In genomic region chr4:127964426-127965061, GRCh38 we compare ENCODE assay signal across 8 cellular contexts. TPM values are rescaled to one million over a fixed set of nuclear protein-coding genes. Genes with fewer than 3 reads are reported as not detected.
DNase-seq lines count a peak whose midpoint lies in the region; ATAC-seq, FAIRE-seq and TF ChIP-seq lines count a peak whose summit lies in the region.
"Not testable (repeated sequence)": the region's sequence is repeated elsewhere in the genome, so short reads cannot be mapped to it uniquely, and the experiment has no call there.

No MANE protein-coding gene starts in this region.

- POLR2A ChIA-PET in GM12878 (lab: Charles Lee) = interaction anchor here (0.8 to 3.9 kb wide), 9 partner anchors 14 to 183 kb away, joined by 3 to 25 read pairs (median 3); partner anchors contain the start of genes HSPA4L, LARP1B and PLK4

- peak overlapping the region; percentile 44; the same call in 1 of the 2 replicates for H3K4me2 ChIP-seq in GM12878 (ENCODE audit: control insufficient read depth, insufficient read depth)

- not testable (repeated sequence) for TF ChIP-seq EP300 in GM12878 (IDR thresholded peaks at IDR 0.05; ENCODE audit: borderline replicate concordance in 1 of 2, control insufficient read depth in 1 of 2, low read depth in 2 of 2, low read length in 2 of 2)

- H3K9ac ChIP-seq in GM12878 (ENCODE audit: control insufficient read depth, insufficient read depth, low read length) = peak overlapping the region; percentile 96

- peak overlapping the region; percentile 97 for H3K4me3 ChIP-seq in H7 (ENCODE audit: insufficient read depth, low read depth, low read length)
- H3K4me3 ChIP-seq in GM12878 = peak overlapping the region; percentile 68
- H3K4me3 ChIP-seq in left ventricle myocardium inferior = peak overlapping the region; percentile 72
- H3K4me3 ChIP-seq in thoracic aorta = peak overlapping the region; percentile 91

- not testable (repeated sequence) for H4K20me1 ChIP-seq in GM12878 (ENCODE audit: control insufficient read depth, insufficient read depth)

- in situ Hi-C loops in GM12878 (cut with MboI) = not testable (repeated sequence)

- DNase-seq in H7; GM12878 (ENCODE audit: low read depth, low spot score); left ventricle myocardium inferior; omental fat pad (ENCODE audit: low spot score); thoracic aorta (ENCODE audit: low spot score): not testable (repeated sequence)
- DNase-seq in T-helper 1 cell = peak in 4 of 5 donors; percentile 7 to 18 (median 12)

- intact Hi-C loops in GM12878 (cut with micrococcal nuclease; ENCODE audit: unreplicated experiment) = loop anchor here (2.0 to 10.0 kb wide), 5 partner anchors 84 to 848 kb away; partner anchors contain the start of genes HSPA4L, LARP1B, PGRMC2 and PLK4
- intact Hi-C loops in left ventricle myocardium inferior (cut with micrococcal nuclease) = not testable (repeated sequence)

- SMC1A ChIA-PET in GM12878 (lab: Charles Lee; ENCODE audit: uncharacterized antibody, unreplicated experiment) = interaction anchor here (1.0 to 2.0 kb wide), 12 partner anchors 7 to 186 kb away, joined by 3 to 12 read pairs (median 4); partner anchors contain the start of gene PLK4

- RAD21 ChIA-PET in GM12878 (lab: Charles Lee; ENCODE audit: unreplicated experiment) = interaction anchor here (0.6 to 2.0 kb wide), 12 partner anchors 30 to 182 kb away, joined by 3 to 11 read pairs (median 4); partner anchors contain the start of genes HSPA4L and PLK4

- not testable (repeated sequence) for TF ChIP-seq POLR2A in GM12878 (IDR thresholded peaks at IDR 0.05; ENCODE audit: low read depth, low read length)

- ATAC-seq in GM18499 (IDR thresholded peaks at IDR 0.05; ENCODE audit: insufficient read depth, unreplicated experiment) (peak; percentile 6), HG03571 (IDR thresholded peaks at IDR 0.05; ENCODE audit: unreplicated experiment) (peak; percentile 27), GM12878 (peak; percentile 27), omental fat pad (ENCODE audit: low FRiP score) (peak; percentile 7), thoracic aorta (ENCODE audit: insufficient number of reproducible peaks, low FRiP score, low read depth) (peak; percentile 16)

- BruUV-seq in GM12878 (replicated peaks; lab: Mats Ljungman, UMichigan) = TSS peak; percentile 74

- not testable (repeated sequence) for FAIRE-seq in GM12878 (lab: Jason Lieb, UNC)

- 1% methylated on average over 39 of the region's 41 CpGs for WGBS in GM12878 (ENCODE audit: insufficient coverage, insufficient replicate concordance, low lambda C conversion rate, missing lambda C conversion rate)

- H3K79me2 ChIP-seq in GM12878 (ENCODE audit: control insufficient read depth, insufficient read depth, low read length) = peaks cover 60% of the 10 kb centered on the region

- H3K27me3 ChIP-seq in H7 (ENCODE audit: control insufficient read depth, insufficient read depth, low read length); GM12878 (replicated peaks in 1 of 2; ENCODE audit: control insufficient read depth in 2 of 2, insufficient read depth in 2 of 2, low read length in 1 of 2); left ventricle myocardium inferior (ENCODE audit: low read depth); thoracic aorta (replicated peaks; ENCODE audit: insufficient read depth): not testable (repeated sequence)

- H3K27ac ChIP-seq in GM12878 (ENCODE audit: control insufficient read depth, insufficient read depth) (peak overlapping the region; percentile 89), left ventricle myocardium inferior (replicated peaks) (peak overlapping the region; percentile 94), thoracic aorta (peak overlapping the region; percentile 93)

- not testable (repeated sequence) for TF ChIP-seq RAD21 in GM12878 (IDR thresholded peaks at IDR 0.05; ENCODE audit: insufficient read depth, low read depth, low read length)

- not testable (repeated sequence) for TF ChIP-seq CTCF in GM12878 (IDR thresholded peaks at IDR 0.05 in 2 of 3, conservative IDR thresholded peaks at IDR 0.05 in 1 of 3; ENCODE audit: control insufficient read depth in 2 of 3, extremely low read depth in 1 of 3, insufficient read depth in 1 of 3, low read depth in 3 of 3, low read length in 3 of 3); left ventricle myocardium inferior (IDR thresholded peaks at IDR 0.05; ENCODE audit: borderline replicate concordance); omental fat pad (IDR thresholded peaks at IDR 0.05); thoracic aorta (IDR thresholded peaks at IDR 0.05)

- not testable (repeated sequence) for H3K36me3 ChIP-seq in H7 (replicated peaks; ENCODE audit: control insufficient read depth, insufficient read depth, low read length); GM12878 (ENCODE audit: control insufficient read depth in 2 of 2, insufficient read depth in 2 of 2, low read length in 1 of 2); left ventricle myocardium inferior; thoracic aorta

- H3K9me3 ChIP-seq in GM12878 (replicated peaks; ENCODE audit: control insufficient read depth, insufficient read depth, low read length); left ventricle myocardium inferior (replicated peaks); thoracic aorta: not testable (repeated sequence)

- H2AFZ ChIP-seq in GM12878 (ENCODE audit: control insufficient read depth, low read depth, low read length) = peak overlapping the region; percentile 99

- not testable (repeated sequence) for H3K4me1 ChIP-seq in GM12878 (ENCODE audit: control insufficient read depth, insufficient read depth, low read length)
- H3K4me1 ChIP-seq in left ventricle myocardium inferior = peaks cover 67% of the 10 kb centered on the region
- H3K4me1 ChIP-seq in thoracic aorta (ENCODE audit: control insufficient read depth in 1 of 2, low read depth in 2 of 2) = peaks cover 3 to 25% of the 10 kb centered on the region in 2 donors

- CTCF ChIA-PET in GM12878 (lab: Yijun Ruan, JAX) = interaction anchor here (0.8 to 1.6 kb wide), 9 partner anchors 21 to 358 kb away, joined by 3 to 13 read pairs (median 4); no protein-coding TSS in a partner anchor

TF ChIP-seq in GM12878, 131 proteins besides CTCF, POLR2A, EP300 and RAD21 (continues in another document):
- TF ChIP-seq LARP7 (IDR thresholded peaks at IDR 0.05) = peak; percentile 25; the same call in 1 of the 2 replicates
- peak; percentile 27; the same call in 1 of the 2 replicates for TF ChIP-seq STAT1 (conservative IDR thresholded peaks at IDR 0.05)
- TF ChIP-seq RELA (IDR thresholded peaks at IDR 0.05; ENCODE audit: borderline replicate concordance, partially characterized antibody) = peak; percentile 29

RNA-seq across cellular contexts. Expression of gene MFSD8, which starts 0.4 kb away (rescaled TPM):
- 15.7 and 16.2 TPM in 2 replicates for total RNA-seq in H7 (2014; rRNA removed; shearing (Covaris generic))
- total RNA-seq in GM12878 (2013; cell fraction: nucleolus; rRNA removed) = 145 and 160 TPM in 2 replicates
- total RNA-seq in GM12878 (2014; rRNA removed) = 19.4 and 21.7 TPM in 2 replicates
- 18.4 and 18.6 TPM in 2 replicates for total RNA-seq in GM12878 (2014; rRNA removed; fragmentation: Illumina TruSeq; extraction: Trizol)
- total RNA-seq in GM12878 (2021) = 13.5 and 17.0 TPM in 2 replicates
- 6.0 TPM for polyA plus RNA-seq in GM12878 (2011; ENCODE audit: low read depth)
- 27.7 and 45.4 TPM in 2 replicates for polyA plus RNA-seq in GM12878 (2011; rRNA removed)
- 8.4 and 9.4 TPM in 2 replicates for polyA plus RNA-seq in GM12878 (2011; cell fraction: cytosol; rRNA removed)
- 47.8 and 58.2 TPM in 2 replicates for polyA plus RNA-seq in GM12878 (2011; cell fraction: nucleus; rRNA removed)
- 10.0 and 10.2 TPM in 2 replicates for polyA plus RNA-seq in GM12878 (2012)
- 12.7 and 15.8 TPM in 2 replicates for polyA plus RNA-seq in GM12878 (2014; fragmentation: Illumina TruSeq; extraction: Trizol)
- 10 to 100 TPM; 18.2 to 29.9 TPM for polyA plus RNA-seq in GM12878 (2014; fragmentation: Nextera tagmentation; extraction: Ambion mirVana)
- 11.2 and 13.2 TPM in 2 replicates for polyA plus RNA-seq in GM12878 (2014; rRNA removed)
- 10 to 100 TPM; 16.8 to 18.8 TPM for polyA plus RNA-seq in GM12878 (2016; fragmentation: Nextera tagmentation; extraction: Ambion mirVana)
- polyA minus RNA-seq in GM12878 (2011; rRNA and poly(A)+ RNA removed) = 21.6 and 26.6 TPM in 2 replicates
- polyA minus RNA-seq in GM12878 (2011; cell fraction: cytosol; rRNA and poly(A)+ RNA removed) = 8.2 and 9.8 TPM in 2 replicates
- polyA minus RNA-seq in GM12878 (2011; cell fraction: nucleus; rRNA and poly(A)+ RNA removed) = 20.7 and 27.4 TPM in 2 replicates
- total RNA-seq in left ventricle myocardium inferior = 12.3 TPM
- 10 to 100 TPM; 11.5 to 32.5 (median 18.3) TPM for total RNA-seq in omental fat pad
- total RNA-seq in thoracic aorta = 10 to 100 TPM; 28.2 to 30.7 TPM

RNA-seq across cellular contexts. Expression of gene ABHD18, which starts 0.7 kb away (rescaled TPM):
- total RNA-seq in H7 (2014; rRNA removed; shearing (Covaris generic)) = 16.3 and 17.8 TPM in 2 replicates
- 38.5 and 42.9 TPM in 2 replicates for total RNA-seq in GM12878 (2013; cell fraction: nucleolus; rRNA removed)
- 9.2 and 12.9 TPM in 2 replicates for total RNA-seq in GM12878 (2014; rRNA removed)
- 13.5 and 14.6 TPM in 2 replicates for total RNA-seq in GM12878 (2014; rRNA removed; fragmentation: Illumina TruSeq; extraction: Trizol)
- 10.4 and 11.1 TPM in 2 replicates for total RNA-seq in GM12878 (2021)
- 3.0 TPM for polyA plus RNA-seq in GM12878 (2011; ENCODE audit: low read depth)
- polyA plus RNA-seq in GM12878 (2011; rRNA removed) = 10.1 and 16.3 TPM in 2 replicates
- polyA plus RNA-seq in GM12878 (2011; cell fraction: cytosol; rRNA removed) = 3.7 and 4.9 TPM in 2 replicates
- polyA plus RNA-seq in GM12878 (2011; cell fraction: nucleus; rRNA removed) = 6.8 and 7.9 TPM in 2 replicates
- polyA plus RNA-seq in GM12878 (2012) = 6.4 and 8.0 TPM in 2 replicates
- 13.3 and 17.7 TPM in 2 replicates for polyA plus RNA-seq in GM12878 (2014; fragmentation: Illumina TruSeq; extraction: Trizol)
- polyA plus RNA-seq in GM12878 (2014; fragmentation: Nextera tagmentation; extraction: Ambion mirVana) = 1 to 10 TPM; 3.4 to 3.5 TPM
- 7.3 and 8.3 TPM in 2 replicates for polyA plus RNA-seq in GM12878 (2014; rRNA removed)
- polyA plus RNA-seq in GM12878 (2016; fragmentation: Nextera tagmentation; extraction: Ambion mirVana) = 10 to 100 TPM in 1 of 2 experiments, 1 to 10 TPM in 1; 8.7 to 11.6 TPM
- 7.9 and 12.1 TPM in 2 replicates for polyA minus RNA-seq in GM12878 (2011; rRNA and poly(A)+ RNA removed)
- polyA minus RNA-seq in GM12878 (2011; cell fraction: cytosol; rRNA and poly(A)+ RNA removed) = 6.2 and 6.9 TPM in 2 replicates
- 6.6 and 7.3 TPM in 2 replicates for polyA minus RNA-seq in GM12878 (2011; cell fraction: nucleus; rRNA and poly(A)+ RNA removed)
- total RNA-seq in left ventricle myocardium inferior = 30.4 TPM
- total RNA-seq in omental fat pad = 10 to 100 TPM in 2 of 4 donors, 1 to 10 TPM in 2; 6.9 to 14.7 (median 10.3) TPM
- 10 to 100 TPM in 1 of 2 donors, 1 to 10 TPM in 1; 7.4 to 17.0 TPM for total RNA-seq in thoracic aorta
